Comparison of ENCODE assay signal across 8 cellular contexts in the genomic region with DNA sequence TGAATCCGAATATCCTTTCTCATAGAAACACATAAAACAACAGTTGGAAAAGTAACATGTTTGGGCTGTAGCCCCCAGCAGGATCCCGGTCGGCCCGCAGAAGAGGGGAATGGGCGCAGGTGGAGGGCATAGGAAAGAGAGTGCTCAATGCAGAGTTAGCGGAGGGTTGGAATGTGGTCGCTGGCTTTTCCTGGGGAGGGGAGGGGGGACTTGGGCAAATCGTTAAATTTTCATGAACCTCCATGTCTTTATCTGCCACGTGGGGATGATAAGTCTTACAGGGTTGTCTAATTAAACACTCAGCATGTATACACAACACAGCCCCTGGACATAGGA. TPM values are rescaled to one million over a fixed set of nuclear protein-coding genes. Genes with fewer than 3 reads are reported as not detected.
DNase-seq lines count a peak whose midpoint lies in the region; ATAC-seq and TF ChIP-seq lines count a peak whose summit lies in the region.

No MANE protein-coding gene starts in this region.

- no peak for TF ChIP-seq CTCF in HCT116 (IDR thresholded peaks at IDR 0.05 in 2 of 3, conservative IDR thresholded peaks at IDR 0.05 in 1 of 3; ENCODE audit: borderline replicate concordance in 1 of 3, insufficient read depth in 1 of 3, low read depth in 2 of 3, low read length in 2 of 3)
- no peak for TF ChIP-seq CTCF in WI38 (IDR thresholded peaks at IDR 0.05; ENCODE audit: low read depth, low read length)
- TF ChIP-seq CTCF in right atrium auricular region (IDR thresholded peaks at IDR 0.05) = no peak
- TF ChIP-seq CTCF in smooth muscle cell (IDR thresholded peaks at IDR 0.05; ENCODE audit: borderline replicate concordance, insufficient read depth, poor library complexity, severe bottlenecking) = no peak

- H2AFZ ChIP-seq in HCT116 (ENCODE audit: low read depth, low read length, poor library complexity, severe bottlenecking) (peak overlapping the region; percentile 94), smooth muscle cell (ENCODE audit: low read depth) (no peak overlapping the region)

- no peak for TF ChIP-seq POLR2A in HCT116 (IDR thresholded peaks at IDR 0.05; ENCODE audit: borderline replicate concordance, extremely low read depth, insufficient read depth, insufficient read length)

- H4K20me1 ChIP-seq in HCT116 (ENCODE audit: insufficient read depth) (no peaks in the 10 kb centered on the region), smooth muscle cell (ENCODE audit: low read depth) (no peaks in the 10 kb centered on the region)

- no peaks in the 10 kb centered on the region for H3K36me3 ChIP-seq in HCT116 (ENCODE audit: control insufficient read depth in 1 of 2, insufficient read depth in 2 of 2, low read length in 2 of 2)
- no peaks in the 10 kb centered on the region for H3K36me3 ChIP-seq in right atrium auricular region
- H3K36me3 ChIP-seq in smooth muscle cell (ENCODE audit: low read depth) = no peaks in the 10 kb centered on the region

- intact Hi-C loops in HCT116 (cut with micrococcal nuclease) = loop anchor here (2.0 kb wide), 1 partner anchor 78 kb away; no protein-coding TSS in a partner anchor

- RAD21 ChIA-PET in HCT116 (lab: Charles Lee; ENCODE audit: low non-redundant PET in 1 of 2, low total read pairs in 2 of 2, uncharacterized antibody in 2 of 2, unreplicated experiment in 2 of 2) = no interaction called here

- ATAC-seq in HCT116 = no peak

- H3K4me3 ChIP-seq in HCT116 (replicated peaks in 1 of 2; ENCODE audit: low read depth in 1 of 2, low read length in 2 of 2) (peak overlapping the region; percentile 65 to 71), WI38 (ENCODE audit: low read depth, low read length) (peak overlapping the region; percentile 42), right atrium auricular region (peak overlapping the region; percentile 56 to 79), smooth muscle cell (peak overlapping the region; percentile 64)

- no peaks in the 10 kb centered on the region for H3K9me2 ChIP-seq in HCT116 (ENCODE audit: insufficient read depth)

- H3K4me1 ChIP-seq in HCT116 (ENCODE audit: control insufficient read depth in 1 of 2, insufficient read depth in 2 of 2, low read length in 2 of 2) (peaks cover 14 to 31% of the 10 kb centered on the region in 2 experiments; a peak in 3 of 4 replicates), right atrium auricular region (peaks cover 0 to 30% of the 10 kb centered on the region in 2 donors), smooth muscle cell (ENCODE audit: low read depth) (peaks cover 9% of the 10 kb centered on the region)

- peak overlapping the region; percentile 10; the same call in 1 of the 2 replicates for H3K9ac ChIP-seq in HCT116 (ENCODE audit: low read length)
- peak overlapping the region; percentile 82 for H3K9ac ChIP-seq in smooth muscle cell (ENCODE audit: low read depth)

- no TSS peak for BruUV-seq in HCT116 (replicated peaks; lab: Mats Ljungman, UMichigan)

- H3K9me3 ChIP-seq in HCT116 (ENCODE audit: control insufficient read depth in 1 of 2, insufficient read depth in 1 of 2, low read depth in 1 of 2, low read length in 2 of 2) = no peaks in the 10 kb centered on the region
- H3K9me3 ChIP-seq in right atrium auricular region = no peaks in the 10 kb centered on the region
- H3K9me3 ChIP-seq in smooth muscle cell (replicated peaks; ENCODE audit: low read depth) = no peaks in the 10 kb centered on the region

- H3K79me2 ChIP-seq in HCT116 (ENCODE audit: insufficient read depth, low read length) (no peaks in the 10 kb centered on the region), smooth muscle cell (ENCODE audit: low read depth) (peaks cover 29% of the 10 kb centered on the region)

- H3F3A ChIP-seq in smooth muscle cell (ENCODE audit: low read depth) = peaks cover 16% of the 10 kb centered on the region

- TF ChIP-seq RAD21 in HCT116 (IDR thresholded peaks at IDR 0.05; ENCODE audit: low read depth) = no peak

- H3K27ac ChIP-seq in HCT116 (ENCODE audit: low read depth, low read length) (no peak overlapping the region), right atrium auricular region (peak overlapping the region; percentile 96 to 99), smooth muscle cell (ENCODE audit: low read depth) (peak overlapping the region; percentile 100)

- 2% methylated on average over 9 of the region's 9 CpGs for WGBS in smooth muscle cell (ENCODE audit: low lambda C conversion rate)

- CTCF ChIA-PET in HCT116 (lab: Charles Lee) = interaction anchor here (2.6 kb wide), 1 partner anchor 78 kb away, joined by 7 read pairs; no protein-coding TSS in a partner anchor

- no peak for DNase-seq in HCT116 (ENCODE audit: low read depth, low spot score)
- DNase-seq in right atrium auricular region (ENCODE audit: low spot score) = no peak
- no peak for DNase-seq in smooth muscle cell (lab: John Stamatoyannopoulos, UW; ENCODE audit: unreplicated experiment)
- no peak for DNase-seq in NCI-H526 treated with DMSO at 0.1 percent for 48 hours (lab: John Stamatoyannopoulos, UW)
- no peak for DNase-seq in NOMO-1 treated with dmso at 0.1 percent for 144 hours (lab: John Stamatoyannopoulos, UW; ENCODE audit: unreplicated experiment)
- DNase-seq in activated CD4-positive, alpha-beta T cell treated with anti-CD3 and anti-CD28 coated beads, Interleukin-2, amount 50 U/mL, for 48 hours = no peak
- DNase-seq in UCSD-AML1 (lab: John Stamatoyannopoulos, UW; ENCODE audit: unreplicated experiment) = no peak

- POLR2A ChIA-PET in HCT116 (lab: Charles Lee) = interaction anchor here (1.1 kb wide), 1 partner anchor 17 kb away, joined by 3 read pairs; no protein-coding TSS in a partner anchor

- H3K27me3 ChIP-seq in HCT116 (ENCODE audit: insufficient read depth, low read length) = no peaks in the 10 kb centered on the region
- H3K27me3 ChIP-seq in right atrium auricular region = no peaks in the 10 kb centered on the region
- no peaks in the 10 kb centered on the region for H3K27me3 ChIP-seq in smooth muscle cell (ENCODE audit: low read depth)

- H3K4me2 ChIP-seq in HCT116 (ENCODE audit: low read length) (peak overlapping the region; percentile 87), smooth muscle cell (peak overlapping the region; percentile 91)

TF ChIP-seq in HCT116, 20 proteins besides CTCF, POLR2A, EP300 and RAD21:
- TF ChIP-seq CEBPB (IDR thresholded peaks at IDR 0.05; ENCODE audit: low read depth) (no peak), ZNF274 (IDR thresholded peaks at IDR 0.05; ENCODE audit: low read depth, low read length) (no peak), EZH2 (IDR thresholded peaks at IDR 0.05) (no peak), ZFX (IDR thresholded peaks at IDR 0.05) (no peak)
- TF ChIP-seq, protein P1, sequence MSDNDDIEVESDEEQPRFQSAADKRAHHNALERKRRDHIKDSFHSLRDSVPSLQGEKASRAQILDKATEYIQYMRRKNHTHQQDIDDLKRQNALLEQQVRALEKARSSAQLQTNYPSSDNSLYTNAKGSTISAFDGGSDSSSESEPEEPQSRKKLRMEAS (IDR thresholded peaks at IDR 0.05) = no peak

RNA-seq across cellular contexts. Expression of a gene that starts 0.4 kb away (rescaled TPM):
- total RNA-seq in HCT116 (2021; ENCODE audit: unreplicated experiment) (0.93 TPM), right atrium auricular region (10 to 100 TPM; 13.5 to 24.1 TPM), smooth muscle cell (19.1 and 20.2 TPM in 2 replicates)
- polyA plus RNA-seq in HCT116 (2012) = 0.62 and 0.87 TPM in 2 replicates
- 8.8 and 11.2 TPM in 2 replicates for polyA plus RNA-seq in smooth muscle cell
